ENCODE assay signal across 1 cellular context in genomic region chr2:10312437-10312957, GRCh38.
A peak's percentile ranks its signal among the peaks of the same experiment; 100 is the strongest.
TF ChIP-seq lines count a peak whose summit lies in the region.

No MANE protein-coding gene starts in this region.

TF ChIP-seq in GM23338, 12 proteins besides CTCF, POLR2A, EP300 and RAD21 (continued from another document):
- TF ChIP-seq ZNF462 (CRISPR knock-in tag; IDR thresholded peaks at IDR 0.05) = no peak
- TF ChIP-seq CREB1 (CRISPR knock-in tag; IDR thresholded peaks at IDR 0.05; ENCODE audit: low read depth) = 0 out of 2 replicates have a peak, but pooled peaks have one; percentile 5
- no peak for TF ChIP-seq ZNF114 (CRISPR knock-in tag; IDR thresholded peaks at IDR 0.05)
